Comparison of ENCODE assay signal across 1 cellular context in the genomic region with DNA sequence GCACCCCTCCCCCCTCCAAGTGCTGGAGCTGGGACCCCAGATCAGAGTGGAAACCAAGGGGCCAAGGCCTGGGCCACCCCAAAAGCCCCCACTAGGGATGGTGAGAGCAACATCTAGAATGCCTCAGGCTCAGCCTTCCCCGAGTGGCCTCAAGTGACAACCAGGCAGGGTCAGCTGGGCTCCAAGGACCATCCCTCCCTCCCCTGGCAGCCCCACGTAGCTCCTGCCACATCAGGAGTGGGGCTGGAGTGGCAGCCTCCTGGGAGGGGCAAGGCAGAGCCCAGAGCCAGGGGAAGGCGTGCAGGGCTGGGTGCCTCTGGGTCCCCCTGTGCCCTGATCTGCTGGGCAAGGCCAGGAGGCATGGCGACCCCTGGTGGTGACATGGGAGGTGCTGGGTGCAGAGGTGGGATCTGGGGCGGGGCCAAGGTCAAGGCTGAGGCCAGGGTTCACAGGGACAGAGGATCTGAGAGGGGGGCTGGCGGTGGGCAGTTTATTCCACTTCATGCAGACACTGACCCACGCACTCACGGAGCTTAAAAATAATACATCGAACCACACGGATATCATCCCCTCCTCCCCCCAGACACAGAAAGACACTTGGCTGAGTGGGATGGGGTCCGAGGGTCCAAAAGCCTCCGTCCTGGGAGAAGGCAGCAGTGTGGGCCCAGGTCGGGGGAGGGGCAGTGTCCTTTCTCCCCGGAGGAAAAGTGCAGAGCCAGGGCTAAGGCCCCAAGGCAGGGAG.
TF ChIP-seq lines count a peak whose summit lies in the region.

No MANE protein-coding gene starts in this region.

TF ChIP-seq in A549, 52 proteins besides CTCF, POLR2A, EP300 and RAD21 (continued from another document):
- TF ChIP-seq, protein P1, sequence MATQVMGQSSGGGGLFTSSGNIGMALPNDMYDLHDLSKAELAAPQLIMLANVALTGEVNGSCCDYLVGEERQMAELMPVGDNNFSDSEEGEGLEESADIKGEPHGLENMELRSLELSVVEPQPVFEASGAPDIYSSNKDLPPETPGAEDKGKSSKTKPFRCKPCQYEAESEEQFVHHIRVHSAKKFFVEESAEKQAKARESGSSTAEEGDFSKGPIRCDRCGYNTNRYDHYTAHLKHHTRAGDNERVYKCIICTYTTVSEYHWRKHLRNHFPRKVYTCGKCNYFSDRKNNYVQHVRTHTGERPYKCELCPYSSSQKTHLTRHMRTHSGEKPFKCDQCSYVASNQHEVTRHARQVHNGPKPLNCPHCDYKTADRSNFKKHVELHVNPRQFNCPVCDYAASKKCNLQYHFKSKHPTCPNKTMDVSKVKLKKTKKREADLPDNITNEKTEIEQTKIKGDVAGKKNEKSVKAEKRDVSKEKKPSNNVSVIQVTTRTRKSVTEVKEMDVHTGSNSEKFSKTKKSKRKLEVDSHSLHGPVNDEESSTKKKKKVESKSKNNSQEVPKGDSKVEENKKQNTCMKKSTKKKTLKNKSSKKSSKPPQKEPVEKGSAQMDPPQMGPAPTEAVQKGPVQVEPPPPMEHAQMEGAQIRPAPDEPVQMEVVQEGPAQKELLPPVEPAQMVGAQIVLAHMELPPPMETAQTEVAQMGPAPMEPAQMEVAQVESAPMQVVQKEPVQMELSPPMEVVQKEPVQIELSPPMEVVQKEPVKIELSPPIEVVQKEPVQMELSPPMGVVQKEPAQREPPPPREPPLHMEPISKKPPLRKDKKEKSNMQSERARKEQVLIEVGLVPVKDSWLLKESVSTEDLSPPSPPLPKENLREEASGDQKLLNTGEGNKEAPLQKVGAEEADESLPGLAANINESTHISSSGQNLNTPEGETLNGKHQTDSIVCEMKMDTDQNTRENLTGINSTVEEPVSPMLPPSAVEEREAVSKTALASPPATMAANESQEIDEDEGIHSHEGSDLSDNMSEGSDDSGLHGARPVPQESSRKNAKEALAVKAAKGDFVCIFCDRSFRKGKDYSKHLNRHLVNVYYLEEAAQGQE (IDR thresholded peaks at IDR 0.05) = no peak
- no peak for TF ChIP-seq ZC3H11A (IDR thresholded peaks at IDR 0.05)
- TF ChIP-seq, protein P2, sequence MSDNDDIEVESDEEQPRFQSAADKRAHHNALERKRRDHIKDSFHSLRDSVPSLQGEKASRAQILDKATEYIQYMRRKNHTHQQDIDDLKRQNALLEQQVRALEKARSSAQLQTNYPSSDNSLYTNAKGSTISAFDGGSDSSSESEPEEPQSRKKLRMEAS (IDR thresholded peaks at IDR 0.05) = peak; percentile 71
- no peak for TF ChIP-seq EHF (CRISPR knock-in tag; IDR thresholded peaks at IDR 0.05)
- TF ChIP-seq HDAC2 (IDR thresholded peaks at IDR 0.05) = no peak
- peak; percentile 13 to 21; a peak in 1 of 5 replicates for TF ChIP-seq JUN (IDR thresholded peaks at IDR 0.05)
- TF ChIP-seq TFCP2L1 (CRISPR knock-in tag; IDR thresholded peaks at IDR 0.05) = no peak
- no peak for TF ChIP-seq CHD4 (IDR thresholded peaks at IDR 0.05; ENCODE audit: borderline replicate concordance)
- TF ChIP-seq RARB (CRISPR knock-in tag; IDR thresholded peaks at IDR 0.05) = no peak
- TF ChIP-seq ZSCAN20 (CRISPR knock-in tag; IDR thresholded peaks at IDR 0.05) = no peak
- no peak for TF ChIP-seq RCOR1 (IDR thresholded peaks at IDR 0.05; ENCODE audit: low read depth, low read length)
- TF ChIP-seq, protein P3, sequence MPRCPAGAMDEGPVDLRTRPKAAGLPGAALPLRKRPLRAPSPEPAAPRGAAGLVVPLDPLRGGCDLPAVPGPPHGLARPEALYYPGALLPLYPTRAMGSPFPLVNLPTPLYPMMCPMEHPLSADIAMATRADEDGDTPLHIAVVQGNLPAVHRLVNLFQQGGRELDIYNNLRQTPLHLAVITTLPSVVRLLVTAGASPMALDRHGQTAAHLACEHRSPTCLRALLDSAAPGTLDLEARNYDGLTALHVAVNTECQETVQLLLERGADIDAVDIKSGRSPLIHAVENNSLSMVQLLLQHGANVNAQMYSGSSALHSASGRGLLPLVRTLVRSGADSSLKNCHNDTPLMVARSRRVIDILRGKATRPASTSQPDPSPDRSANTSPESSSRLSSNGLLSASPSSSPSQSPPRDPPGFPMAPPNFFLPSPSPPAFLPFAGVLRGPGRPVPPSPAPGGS (IDR thresholded peaks at IDR 0.05) = no peak
- no peak for TF ChIP-seq SREBF2 (IDR thresholded peaks at IDR 0.05)
- TF ChIP-seq MAFK (IDR thresholded peaks at IDR 0.05; ENCODE audit: partially characterized antibody) = no peak
